Comparison of ENCODE assay signal across 8 cellular contexts in the genomic region with DNA sequence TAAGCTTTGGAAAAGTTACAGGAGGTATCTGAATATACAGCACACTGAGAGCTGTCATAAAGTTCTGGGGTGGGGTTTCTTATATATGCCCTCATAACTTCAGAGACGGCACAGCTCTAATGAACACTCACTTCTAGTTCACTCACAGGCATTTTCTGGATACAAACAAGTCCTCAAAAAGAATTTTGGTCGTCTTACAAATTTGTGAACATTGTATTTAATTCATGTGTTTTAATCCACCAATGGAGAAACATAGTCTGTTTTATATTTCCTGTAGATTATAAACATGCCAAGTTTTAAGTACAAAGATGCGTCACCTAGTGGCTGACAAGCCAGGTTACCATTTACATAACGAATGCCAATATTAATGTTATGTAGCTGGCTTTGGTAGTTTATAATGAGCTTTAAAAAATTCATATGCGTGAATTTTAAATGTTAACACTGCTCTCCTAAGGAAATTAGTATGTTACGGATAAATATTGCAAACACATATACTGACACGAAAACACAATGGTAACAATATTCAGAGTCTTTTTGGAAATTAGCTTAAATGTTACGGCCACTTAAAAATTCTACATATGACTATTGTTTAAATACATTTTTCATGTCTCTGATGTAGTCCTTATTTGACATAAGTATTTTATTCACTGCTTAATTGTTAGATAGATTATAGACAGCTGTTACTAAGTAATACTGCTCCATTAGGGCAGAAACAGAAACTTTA. TPM values are rescaled to one million over a fixed set of nuclear protein-coding genes. Genes with fewer than 3 reads are reported as not detected.
DNase-seq lines count a peak whose midpoint lies in the region; ATAC-seq and TF ChIP-seq lines count a peak whose summit lies in the region.

No MANE protein-coding gene starts in this region.

- CTCF ChIA-PET in CD8-positive, alpha-beta memory T cell (lab: Charles Lee), result no interaction called here

- H3K27ac ChIP-seq in cardiac muscle cell (no peak overlapping the region), mesodermal cell (ENCODE audit: low read depth, low read length, severe bottlenecking) (peak overlapping the region; percentile 82)
- H3K27ac ChIP-seq in CD8-positive, alpha-beta memory T cell (ENCODE audit: low read depth, low read length), result no peak overlapping the region

- H3K4me1 Mint-ChIP-seq in CD8-positive, alpha-beta memory T cell, result peaks cover 0 to 6% (median 3%) of the 10 kb centered on the region in 3 donors

- POLR2A ChIA-PET in CD8-positive, alpha-beta memory T cell (lab: Charles Lee), result no interaction called here

- H3K4me1 ChIP-seq in cardiac muscle cell (ENCODE audit: low read depth) (peaks cover 23% of the 10 kb centered on the region), mesodermal cell (ENCODE audit: control insufficient read depth, insufficient read depth, low read length, poor library complexity, severe bottlenecking) (peaks cover 17% of the 10 kb centered on the region)
- H3K4me1 ChIP-seq in CD8-positive, alpha-beta memory T cell (ENCODE audit: insufficient read depth, low read length), result no peaks in the 10 kb centered on the region

- H3K9me3 ChIP-seq in cardiac muscle cell (ENCODE audit: low read depth) (no peaks in the 10 kb centered on the region), mesodermal cell (ENCODE audit: control insufficient read depth, low read length) (no peaks in the 10 kb centered on the region)
- H3K9me3 ChIP-seq in CD8-positive, alpha-beta memory T cell (ENCODE audit: low read length), result no peaks in the 10 kb centered on the region

- no peaks in the 10 kb centered on the region for H3K9me3 Mint-ChIP-seq in CD8-positive, alpha-beta memory T cell

- DNase-seq in cardiac muscle cell (ENCODE audit: low read depth in 1 of 2, low spot score in 1 of 2) (peak in 1 of 2 donors; percentile 80), cardiac septum (ENCODE audit: low spot score) (no peak), dermis blood vessel endothelial cell (peak; percentile 19)
- no peak for DNase-seq in activated naive CD4-positive, alpha-beta T cell (lab: John Stamatoyannopoulos, UW)
- DNase-seq in CD8-positive, alpha-beta memory T cell, result no peak

- ATAC-seq in HG02623 (IDR thresholded peaks at IDR 0.05; ENCODE audit: unreplicated experiment) (no peak), HG03342 (IDR thresholded peaks at IDR 0.05; ENCODE audit: unreplicated experiment) (no peak)

- peaks cover 0 to 4% of the 10 kb centered on the region in 2 donors for H3K27me3 Mint-ChIP-seq in CD8-positive, alpha-beta memory T cell

- peak; percentile 60 for TF ChIP-seq CTCF in cardiac muscle cell (IDR thresholded peaks at IDR 0.05; ENCODE audit: low read depth, low read length)

- intact Hi-C loops in cardiac septum (cut with DNase I), result loop anchor here (5.0 kb wide), 1 partner anchor 39 kb away; no protein-coding TSS in a partner anchor

- no peaks in the 10 kb centered on the region for H3K36me3 Mint-ChIP-seq in CD8-positive, alpha-beta memory T cell

- no CpG with 5 or more reads among the region's 8 CpGs for WGBS in mesodermal cell (ENCODE audit: insufficient coverage in 2 of 2), 2 experiments

- H3K27me3 ChIP-seq in cardiac muscle cell, result no peaks in the 10 kb centered on the region
- H3K27me3 ChIP-seq in CD8-positive, alpha-beta memory T cell (ENCODE audit: insufficient read depth, low read length, poor library complexity, severe bottlenecking), result no peaks in the 10 kb centered on the region

- H3K36me3 ChIP-seq in cardiac muscle cell (no peaks in the 10 kb centered on the region), mesodermal cell (ENCODE audit: control insufficient read depth, insufficient read depth, low read length) (no peaks in the 10 kb centered on the region)
- no peaks in the 10 kb centered on the region for H3K36me3 ChIP-seq in CD8-positive, alpha-beta memory T cell (ENCODE audit: insufficient read depth, low read length)

- H3K4me3 ChIP-seq in cardiac muscle cell (no peak overlapping the region), mesodermal cell (ENCODE audit: extremely low read depth, insufficient read depth, low read length, poor library complexity, severe bottlenecking) (peak overlapping the region; percentile 48)
- H3K4me3 ChIP-seq in CD8-positive, alpha-beta memory T cell (ENCODE audit: low read length), result no peak overlapping the region

- no peak overlapping the region for H3K27ac Mint-ChIP-seq in CD8-positive, alpha-beta memory T cell

- no peak overlapping the region for H3K4me3 Mint-ChIP-seq in CD8-positive, alpha-beta memory T cell

RNA-seq across cellular contexts. Expression of gene COL3A1, which starts 2.5 kb away (rescaled TPM):
- total RNA-seq in cardiac muscle cell, result 155 and 216 TPM in 2 replicates
- polyA plus RNA-seq in cardiac muscle cell, result 107 and 159 TPM in 2 replicates
- total RNA-seq in cardiac septum, result 180 TPM
- 4.2 and 10.9 TPM in 2 replicates for total RNA-seq in dermis blood vessel endothelial cell
- polyA plus RNA-seq in mesodermal cell (2013, experiment 1 of 2), result 859 TPM
- polyA plus RNA-seq in mesodermal cell (2013, experiment 2 of 2), result 960 TPM
- total RNA-seq in CD8-positive, alpha-beta memory T cell, result under 1 TPM; 0.07 to 0.09 TPM
- not detected for polyA plus RNA-seq in CD8-positive, alpha-beta memory T cell

Comparison
In these comparisons a context has a peak if more than half of its experiments do, and no peak if none do; other contexts are left out.
1. RNA of gene COL3A1, which starts 2.5 kb away (total RNA-seq): 180 TPM in cardiac septum (single experiment) and 155 to 216 TPM in cardiac muscle cell; 4.2 to 10.9 TPM in dermis blood vessel endothelial cell and 0.07 to 0.09 TPM in CD8-positive, alpha-beta memory T cell; every median in the first group is over 10 times any median in the second.